1 cellular context compared by ENCODE assay signal in genomic region chr20:47358672-47359532, GRCh38.
TF ChIP-seq lines count a peak whose summit lies in the region.

No MANE protein-coding gene starts in this region.

TF ChIP-seq in HepG2, 621 proteins besides CTCF, POLR2A, EP300 and RAD21 (continued from another document and continues in another):
- peak; percentile 15 for TF ChIP-seq ZHX2 (IDR thresholded peaks at IDR 0.05; ENCODE audit: low read depth)
- peak; percentile 94; the same call in 1 of the 2 replicates for TF ChIP-seq ZHX2 (CRISPR knock-in tag; IDR thresholded peaks at IDR 0.05; ENCODE audit: borderline replicate concordance)
- peak; percentile 92 for TF ChIP-seq KDM6A (CRISPR knock-in tag; IDR thresholded peaks at IDR 0.05; ENCODE audit: low read depth)
- TF ChIP-seq DNMT3B (CRISPR knock-in tag; conservative IDR thresholded peaks at IDR 0.05) = peak; percentile 23
- peak; percentile 81; the same call in 1 of the 2 replicates for TF ChIP-seq BRD4 (CRISPR knock-in tag; IDR thresholded peaks at IDR 0.05)
- peak; percentile 87 for TF ChIP-seq DPF2 (CRISPR knock-in tag; IDR thresholded peaks at IDR 0.05; ENCODE audit: borderline replicate concordance, low read depth)
- TF ChIP-seq ZFP36 (IDR thresholded peaks at IDR 0.05; ENCODE audit: borderline replicate concordance, low read depth, low read length, partially characterized antibody) = no peak
- TF ChIP-seq ZNF747 (CRISPR knock-in tag; IDR thresholded peaks at IDR 0.05; ENCODE audit: borderline replicate concordance) = peak; percentile 99
- TF ChIP-seq GTF2F1 (IDR thresholded peaks at IDR 0.05; ENCODE audit: low read length) = no peak; the same call in 1 of the 2 replicates
- TF ChIP-seq ZNF550 (CRISPR knock-in tag; IDR thresholded peaks at IDR 0.05; ENCODE audit: borderline replicate concordance) = peak; percentile 90
- peak; percentile 95 for TF ChIP-seq ZNF766 (CRISPR knock-in tag; IDR thresholded peaks at IDR 0.05; ENCODE audit: borderline replicate concordance)
- no peak; the same call in 1 of the 2 replicates for TF ChIP-seq ZC3H13 (CRISPR knock-in tag; IDR thresholded peaks at IDR 0.05)
- peak; percentile 89 for TF ChIP-seq RARA (CRISPR knock-in tag; IDR thresholded peaks at IDR 0.05)
- TF ChIP-seq ZNF800 (CRISPR knock-in tag; IDR thresholded peaks at IDR 0.05) = peak; percentile 85; the same call in 1 of the 2 replicates
- TF ChIP-seq YEATS4 (CRISPR knock-in tag; IDR thresholded peaks at IDR 0.05; ENCODE audit: borderline replicate concordance) = peak; percentile 94
- peak; percentile 98 for TF ChIP-seq ZNF503 (CRISPR knock-in tag; IDR thresholded peaks at IDR 0.05)
- peak; percentile 71; the same call in 1 of the 2 replicates for TF ChIP-seq ZNF567 (CRISPR knock-in tag; IDR thresholded peaks at IDR 0.05; ENCODE audit: borderline replicate concordance)
- peak; percentile 99; the same call in 1 of the 2 replicates for TF ChIP-seq ATM (IDR thresholded peaks at IDR 0.05; ENCODE audit: borderline replicate concordance)
- TF ChIP-seq MIER3 (CRISPR knock-in tag; IDR thresholded peaks at IDR 0.05; ENCODE audit: borderline replicate concordance) = peak; percentile 73; the same call in 1 of the 2 replicates
- peak; percentile 67 for TF ChIP-seq GATAD1 (CRISPR knock-in tag; IDR thresholded peaks at IDR 0.05)
- TF ChIP-seq BHLHE40 (IDR thresholded peaks at IDR 0.05; ENCODE audit: low read length) = peak; percentile 37; the same call in 1 of the 2 replicates
- no peak for TF ChIP-seq NR2F2 (IDR thresholded peaks at IDR 0.05; ENCODE audit: borderline replicate concordance, low read depth)
- peak; percentile 92 for TF ChIP-seq KAT8 (CRISPR knock-in tag; IDR thresholded peaks at IDR 0.05)
- peak; percentile 61; the same call in 1 of the 2 replicates for TF ChIP-seq TBP (CRISPR knock-in tag; IDR thresholded peaks at IDR 0.05)
- peak; percentile 46 for TF ChIP-seq PRPF4 (IDR thresholded peaks at IDR 0.05; ENCODE audit: low read depth, low read length, poor library complexity, severe bottlenecking)
- TF ChIP-seq ZNF333 (CRISPR knock-in tag; IDR thresholded peaks at IDR 0.05; ENCODE audit: borderline replicate concordance) = 0 out of 2 replicates have a peak, but pooled peaks have one; percentile 83
- no peak for TF ChIP-seq FUBP1 (CRISPR knock-in tag; IDR thresholded peaks at IDR 0.05; ENCODE audit: borderline replicate concordance)
- TF ChIP-seq NPAS2 (CRISPR knock-in tag; IDR thresholded peaks at IDR 0.05; ENCODE audit: borderline replicate concordance) = 0 out of 2 replicates have a peak, but pooled peaks have one; percentile 41
- no peak for TF ChIP-seq USF2 (IDR thresholded peaks at IDR 0.05; ENCODE audit: low read depth, low read length)
- TF ChIP-seq USF2 (CRISPR knock-in tag; IDR thresholded peaks at IDR 0.05; ENCODE audit: borderline replicate concordance) = peak; percentile 76
- peak; percentile 74 for TF ChIP-seq CBFB (CRISPR knock-in tag; IDR thresholded peaks at IDR 0.05)
- TF ChIP-seq ZBTB25 (CRISPR knock-in tag; IDR thresholded peaks at IDR 0.05) = no peak; the same call in 1 of the 2 replicates
- TF ChIP-seq TFDP2 (CRISPR knock-in tag; IDR thresholded peaks at IDR 0.05) = peak; percentile 79; the same call in 1 of the 2 replicates
- peak; percentile 87 for TF ChIP-seq TEAD2 (CRISPR knock-in tag; IDR thresholded peaks at IDR 0.05)
- TF ChIP-seq MBNL3 (CRISPR knock-in tag; conservative IDR thresholded peaks at IDR 0.05) = 0 out of 2 replicates have a peak, but pooled peaks have one; percentile 41
- TF ChIP-seq TCF7L2 (IDR thresholded peaks at IDR 0.05; ENCODE audit: low read depth, low read length) = no peak
- no peak for TF ChIP-seq WIZ (CRISPR knock-in tag; IDR thresholded peaks at IDR 0.05)
- peak; percentile 93; the same call in 1 of the 2 replicates for TF ChIP-seq NFKBIZ (CRISPR knock-in tag; IDR thresholded peaks at IDR 0.05)
- TF ChIP-seq BRCA1 (CRISPR knock-in tag; IDR thresholded peaks at IDR 0.05) = 0 out of 2 replicates have a peak, but pooled peaks have one; percentile 81
- peak; percentile 94 for TF ChIP-seq UBTF (CRISPR knock-in tag; IDR thresholded peaks at IDR 0.05)
